Comparison of ENCODE assay signal across 22 cellular contexts in genomic region chr1:243465081-243465480, GRCh38.
DNase-seq lines count a peak whose midpoint lies in the region; ATAC-seq and TF ChIP-seq lines count a peak whose summit lies in the region.
"Had no signal": no experiment of that assay in that cellular context is flagged by ENCODE, and none has a peak within 500 bp of the region (broad histone marks: within the 10 kb centered on the region; RNA-seq: fewer than 3 reads in every experiment).

No MANE protein-coding gene starts in this region.

- H3K9me3 ChIP-seq in SK-N-SH = no peaks in the 10 kb centered on the region
- no peaks in the 10 kb centered on the region for H3K9me3 ChIP-seq in aorta (ENCODE audit: control insufficient read depth, low read length)
- H3K9me3 ChIP-seq: SJSA1 had no signal

- in situ Hi-C loops in G401 (cut with HindIII; ENCODE audit: low sequenced_read_pairs) = no loop called here

- no peak for DNase-seq in SK-N-SH
- peak; percentile 34 for DNase-seq in ecto neural progenitor cell (ENCODE audit: low spot score)
- no peak for DNase-seq in nephron progenitor cell
- DNase-seq in aorta = no peak
- DNase-seq in G401 (ENCODE audit: low spot score) = no peak
- DNase-seq in cerebellar nuclear complex (lab: John Stamatoyannopoulos, UW) = no peak
- DNase-seq: EL, HFFc6, KG1, NCI-H1092 treated with DMSO at 0.1 percent for 48 hours, NCI-H1436 treated with DMSO at 0.1 percent for 48 hours, NCI-H1930, NCI-H226, NCI-H524, NCI-H82 had no signal

- no peak for TF ChIP-seq EP300 in SK-N-SH (IDR thresholded peaks at IDR 0.05; ENCODE audit: borderline replicate concordance in 1 of 2, low read depth in 1 of 2, low read length in 1 of 2)

- H3K9me3 Mint-ChIP-seq in nephron progenitor cell = no peaks in the 10 kb centered on the region
- H3K9me3 Mint-ChIP-seq: HFFc6 had no signal

- H3K4me1 Mint-ChIP-seq in nephron progenitor cell = peaks cover 3% of the 10 kb centered on the region

- POLR2A ChIA-PET in SK-N-SH (lab: Yijun Ruan, JAX) = no interaction called here

- TF ChIP-seq CTCF in SK-N-SH (IDR thresholded peaks at IDR 0.05) (no peak), nephron progenitor cell (IDR thresholded peaks at IDR 0.05) (no peak)

- no peaks in the 10 kb centered on the region for H3K27me3 ChIP-seq in SK-N-SH (ENCODE audit: insufficient read depth)
- no peaks in the 10 kb centered on the region for H3K27me3 ChIP-seq in aorta (ENCODE audit: control insufficient read depth in 1 of 2, insufficient read depth in 2 of 2, low read length in 1 of 2)
- H3K27me3 ChIP-seq: SJSA1 had no signal

- H2AFZ ChIP-seq in SK-N-SH (ENCODE audit: low read depth) = no peak overlapping the region

- no peak overlapping the region for H3K4me2 ChIP-seq in SK-N-SH

- no peak overlapping the region for H3K4me3 Mint-ChIP-seq in nephron progenitor cell
- H3K4me3 Mint-ChIP-seq: CD14-positive monocyte, HFFc6 had no signal

- peak overlapping the region; percentile 48 for H3K27ac Mint-ChIP-seq in nephron progenitor cell
- H3K27ac Mint-ChIP-seq: HFFc6 had no signal

- no peaks in the 10 kb centered on the region for H3K36me3 Mint-ChIP-seq in nephron progenitor cell (ENCODE audit: low read depth)

- 92% methylated on average over 5 of the region's 5 CpGs for WGBS in SK-N-SH (ENCODE audit: low lambda C conversion rate)
- WGBS in aorta, 2 donors = 93 to 97% methylated on average over 5 of the region's 5 CpGs

- H3K4me3 ChIP-seq in SK-N-SH (ENCODE audit: low read depth in 2 of 2, low read length in 1 of 2) (no peak overlapping the region), aorta (ENCODE audit: low read length in 2 of 2) (no peak overlapping the region)
- H3K4me3 ChIP-seq: SJSA1 had no signal

- H3F3A ChIP-seq in SK-N-SH (replicated peaks; ENCODE audit: insufficient read depth) = no peaks in the 10 kb centered on the region

- H3K79me2 ChIP-seq in SK-N-SH (ENCODE audit: insufficient read depth) = no peaks in the 10 kb centered on the region

- no peaks in the 10 kb centered on the region for H4K20me1 ChIP-seq in SK-N-SH (ENCODE audit: insufficient read depth)

- peak overlapping the region in 1 of 2 experiments; percentile 47; a peak in 1 of 4 replicates for H3K27ac ChIP-seq in SK-N-SH (ENCODE audit: low read depth in 2 of 2, low read length in 1 of 2)
- H3K27ac ChIP-seq in aorta (ENCODE audit: low read depth in 1 of 2, low read length in 2 of 2) = no peak overlapping the region
- H3K27ac ChIP-seq: 22Rv1, HL-60, SJSA1 had no signal

- H3K27me3 Mint-ChIP-seq in nephron progenitor cell (ENCODE audit: low read depth, poor library complexity) = no peaks in the 10 kb centered on the region

- intact Hi-C loops in aorta (cut with DNase I) = no loop called here

- CTCF ChIA-PET in SK-N-SH (lab: Yijun Ruan, JAX) = interaction anchor here (0.9 to 1.5 kb wide), 4 partner anchors 12 to 624 kb away, joined by 3 read pairs; no protein-coding TSS in a partner anchor

- no peak overlapping the region for H3K9ac ChIP-seq in SK-N-SH

- peak; percentile 39 for ATAC-seq in SK-N-SH treated with all-trans-retinoic acid at 6 μM for 48 hours
- peak; percentile 15 for ATAC-seq in aorta (ENCODE audit: low FRiP score)
- no peak for ATAC-seq in HG03135 (IDR thresholded peaks at IDR 0.05; ENCODE audit: unreplicated experiment)
- ATAC-seq: Right ventricle myocardium inferior had no signal

- H3K36me3 ChIP-seq in SK-N-SH (replicated peaks in 1 of 2; ENCODE audit: control insufficient read depth in 1 of 2, insufficient read depth in 2 of 2, low read length in 1 of 2) = peaks cover 0 to 23% of the 10 kb centered on the region in 2 experiments
- no peaks in the 10 kb centered on the region for H3K36me3 ChIP-seq in aorta (ENCODE audit: control insufficient read depth in 1 of 2, insufficient read depth in 2 of 2, low read length in 1 of 2)
- H3K36me3 ChIP-seq: SJSA1 had no signal

- no peak; the same call in 1 of the 2 replicates for TF ChIP-seq RAD21 in SK-N-SH (IDR thresholded peaks at IDR 0.05; ENCODE audit: low read length)

- H3K9me2 ChIP-seq in SK-N-SH = no peaks in the 10 kb centered on the region

- H3K4me1 ChIP-seq in SK-N-SH (ENCODE audit: control insufficient read depth in 1 of 2, insufficient read depth in 2 of 2, low read depth in 1 of 2, low read length in 1 of 2) = peaks cover 0 to 8% of the 10 kb centered on the region in 2 experiments; a peak in 2 of 4 replicates
- no peaks in the 10 kb centered on the region for H3K4me1 ChIP-seq in aorta (ENCODE audit: control insufficient read depth in 1 of 2, insufficient read depth in 2 of 2, low read length in 2 of 2)
- H3K4me1 ChIP-seq: SJSA1 had no signal

TF ChIP-seq in SK-N-SH treated with all-trans-retinoic acid at 6 μM for 48 hours, 23 proteins besides CTCF, POLR2A, EP300 and RAD21:
- no peak for TF ChIP-seq TCF4 (CRISPR knock-in tag; IDR thresholded peaks at IDR 0.05; ENCODE audit: borderline replicate concordance)
- TF ChIP-seq ZNF70 (CRISPR knock-in tag; IDR thresholded peaks at IDR 0.05) = no peak
- TF ChIP-seq, protein P1, sequence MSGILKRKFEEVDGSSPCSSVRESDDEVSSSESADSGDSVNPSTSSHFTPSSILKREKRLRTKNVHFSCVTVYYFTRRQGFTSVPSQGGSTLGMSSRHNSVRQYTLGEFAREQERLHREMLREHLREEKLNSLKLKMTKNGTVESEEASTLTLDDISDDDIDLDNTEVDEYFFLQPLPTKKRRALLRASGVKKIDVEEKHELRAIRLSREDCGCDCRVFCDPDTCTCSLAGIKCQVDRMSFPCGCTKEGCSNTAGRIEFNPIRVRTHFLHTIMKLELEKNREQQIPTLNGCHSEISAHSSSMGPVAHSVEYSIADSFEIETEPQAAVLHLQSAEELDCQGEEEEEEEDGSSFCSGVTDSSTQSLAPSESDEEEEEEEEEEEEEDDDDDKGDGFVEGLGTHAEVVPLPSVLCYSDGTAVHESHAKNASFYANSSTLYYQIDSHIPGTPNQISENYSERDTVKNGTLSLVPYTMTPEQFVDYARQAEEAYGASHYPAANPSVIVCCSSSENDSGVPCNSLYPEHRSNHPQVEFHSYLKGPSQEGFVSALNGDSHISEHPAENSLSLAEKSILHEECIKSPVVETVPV (CRISPR knock-in tag; IDR thresholded peaks at IDR 0.05) = no peak
- no peak for TF ChIP-seq CSDC2 (CRISPR knock-in tag; IDR thresholded peaks at IDR 0.05)
- TF ChIP-seq TOX (CRISPR knock-in tag; IDR thresholded peaks at IDR 0.05; ENCODE audit: borderline replicate concordance) = no peak

TF ChIP-seq in SK-N-SH, 30 proteins besides CTCF, POLR2A, EP300 and RAD21:
- TF ChIP-seq PBX3 (IDR thresholded peaks at IDR 0.05) (no peak), POLR2AphosphoS5 (IDR thresholded peaks at IDR 0.05; ENCODE audit: low read depth, low read length) (no peak), RXRA (IDR thresholded peaks at IDR 0.05; ENCODE audit: borderline replicate concordance, low read depth) (no peak), NFIC (IDR thresholded peaks at IDR 0.05; ENCODE audit: borderline replicate concordance) (no peak), RCOR1 (IDR thresholded peaks at IDR 0.05; ENCODE audit: low read length) (no peak), FOXJ3 (CRISPR knock-in tag; IDR thresholded peaks at IDR 0.05) (no peak)
- TF ChIP-seq, protein P2, sequence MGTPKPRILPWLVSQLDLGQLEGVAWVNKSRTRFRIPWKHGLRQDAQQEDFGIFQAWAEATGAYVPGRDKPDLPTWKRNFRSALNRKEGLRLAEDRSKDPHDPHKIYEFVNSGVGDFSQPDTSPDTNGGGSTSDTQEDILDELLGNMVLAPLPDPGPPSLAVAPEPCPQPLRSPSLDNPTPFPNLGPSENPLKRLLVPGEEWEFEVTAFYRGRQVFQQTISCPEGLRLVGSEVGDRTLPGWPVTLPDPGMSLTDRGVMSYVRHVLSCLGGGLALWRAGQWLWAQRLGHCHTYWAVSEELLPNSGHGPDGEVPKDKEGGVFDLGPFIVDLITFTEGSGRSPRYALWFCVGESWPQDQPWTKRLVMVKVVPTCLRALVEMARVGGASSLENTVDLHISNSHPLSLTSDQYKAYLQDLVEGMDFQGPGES (IDR thresholded peaks at IDR 0.05; ENCODE audit: low read depth, low read length) = no peak
TF ChIP-seq in SK-N-SH: peak in this region for 0.
